Comparison of ENCODE assay signal across 8 cellular contexts in genomic region chr1:161046574-161047167, GRCh38. TPM values are rescaled to one million over a fixed set of nuclear protein-coding genes. Genes with fewer than 3 reads are reported as not detected.
A peak's percentile ranks its signal among the peaks of the same experiment; 100 is the strongest.
DNase-seq lines count a peak whose midpoint lies in the region; ATAC-seq and TF ChIP-seq lines count a peak whose summit lies in the region.

No MANE protein-coding gene starts in this region.

- no peaks in the 10 kb centered on the region for H3K27me3 ChIP-seq in testis

- H3K4me1 Mint-ChIP-seq in activated CD4-positive, alpha-beta T cell treated with anti-CD3 and anti-CD28 coated beads, Interleukin-2, amount 10 ng/mL, durations not matched to agents 7 days and 5 days: peaks cover 45% of the 10 kb centered on the region
- H3K4me1 Mint-ChIP-seq in activated B cell treated with CpG ODN at 0.5 μM for 24 hours: peaks cover 61% of the 10 kb centered on the region

- peak overlapping the region; percentile 79 for H3K4me3 Mint-ChIP-seq in activated CD4-positive, alpha-beta T cell treated with anti-CD3 and anti-CD28 coated beads, Interleukin-2, amount 10 ng/mL, durations not matched to agents 7 days and 5 days
- peak overlapping the region; percentile 95 for H3K4me3 Mint-ChIP-seq in activated B cell treated with CpG ODN at 0.5 μM for 24 hours

- CTCF ChIA-PET in activated CD4-positive, alpha-beta T cell treated with anti-CD3 and anti-CD28 coated beads, Interleukin-2, amount 10 ng/mL, durations not matched to agents 7 days and 5 days (lab: Charles Lee): interaction anchor here (0.9 to 4.9 kb wide), 10 partner anchors 8 to 109 kb away, joined by 3 to 50 read pairs (median 4); partner anchors contain the start of genes ARHGAP30, F11R, KLHDC9 and TSTD1
- CTCF ChIA-PET in activated B cell treated with CpG ODN at 0.5 μM for 24 hours (lab: Charles Lee): interaction anchor here (0.5 to 4.5 kb wide), 4 partner anchors 12 to 51 kb away, joined by 3 to 37 read pairs (median 17); partner anchors contain the start of genes ARHGAP30 and KLHDC9

- no peaks in the 10 kb centered on the region for H3K9me3 ChIP-seq in iPS-18c (ENCODE audit: control insufficient read depth, insufficient read depth, low read length)
- H3K9me3 ChIP-seq in testis: no peaks in the 10 kb centered on the region

- intact Hi-C loops in activated B cell treated with CpG ODN at 0.5 μM for 24 hours (cut with micrococcal nuclease): loop anchor here (1.0 to 10.0 kb wide), 5 partner anchors 8 to 784 kb away; partner anchors contain the start of genes DCAF8 and TSTD1
- intact Hi-C loops in testis (cut with DNase I; ENCODE audit: low total_unique reads): no loop called here

- H3K27ac ChIP-seq in testis: peak overlapping the region; percentile 91 to 92

- H3K4me1 ChIP-seq in testis: peaks cover 8% of the 10 kb centered on the region

- no peaks in the 10 kb centered on the region for H3K9me3 Mint-ChIP-seq in activated CD4-positive, alpha-beta T cell treated with anti-CD3 and anti-CD28 coated beads, Interleukin-2, amount 10 ng/mL, durations not matched to agents 7 days and 5 days
- H3K9me3 Mint-ChIP-seq in activated B cell treated with CpG ODN at 0.5 μM for 24 hours: no peaks in the 10 kb centered on the region

- peaks cover 67% of the 10 kb centered on the region for H3K36me3 Mint-ChIP-seq in activated CD4-positive, alpha-beta T cell treated with anti-CD3 and anti-CD28 coated beads, Interleukin-2, amount 10 ng/mL, durations not matched to agents 7 days and 5 days (ENCODE audit: low read depth)
- H3K36me3 Mint-ChIP-seq in activated B cell treated with CpG ODN at 0.5 μM for 24 hours (ENCODE audit: low read depth): peaks cover 84% of the 10 kb centered on the region

- POLR2A ChIA-PET in activated CD4-positive, alpha-beta T cell treated with anti-CD3 and anti-CD28 coated beads, Interleukin-2, amount 10 ng/mL, durations not matched to agents 7 days and 5 days (lab: Charles Lee): interaction anchor here (0.8 to 2.0 kb wide), 4 partner anchors 15 to 269 kb away, joined by 3 to 8 read pairs (median 4); partner anchors contain the start of gene F11R
- POLR2A ChIA-PET in activated B cell treated with CpG ODN at 0.5 μM for 24 hours (lab: Charles Lee): interaction anchor here (0.6 to 5.9 kb wide), 26 partner anchors 8 to 659 kb away, joined by 3 to 285 read pairs (median 8); partner anchors contain the start of genes ARHGAP30, CD48, DEDD and F11R

- DNase-seq in activated CD4-positive, alpha-beta T cell treated with anti-CD3 and anti-CD28 coated beads, Interleukin-2, amount 10 ng/mL, durations not matched to agents 7 days and 5 days: no peak
- no peak for DNase-seq in activated CD4-positive, alpha-beta T cell treated with anti-CD3 and anti-CD28 coated beads for 1 hour
- no peak for DNase-seq in activated B cell treated with CpG ODN at 0.5 μM for 24 hours
- DNase-seq in testis: no peak
- no peak for DNase-seq in NCI-H1105 treated with DMSO at 0.1 percent for 48 hours (lab: John Stamatoyannopoulos, UW)
- DNase-seq in NK-92 (lab: John Stamatoyannopoulos, UW; ENCODE audit: unreplicated experiment): no peak

- no peaks in the 10 kb centered on the region for H3K27me3 Mint-ChIP-seq in activated CD4-positive, alpha-beta T cell treated with anti-CD3 and anti-CD28 coated beads, Interleukin-2, amount 10 ng/mL, durations not matched to agents 7 days and 5 days
- no peaks in the 10 kb centered on the region for H3K27me3 Mint-ChIP-seq in activated B cell treated with CpG ODN at 0.5 μM for 24 hours

- H3K27ac Mint-ChIP-seq in activated CD4-positive, alpha-beta T cell treated with anti-CD3 and anti-CD28 coated beads, Interleukin-2, amount 10 ng/mL, durations not matched to agents 7 days and 5 days: peak overlapping the region; percentile 97
- peak overlapping the region; percentile 100 for H3K27ac Mint-ChIP-seq in activated B cell treated with CpG ODN at 0.5 μM for 24 hours

- peak; percentile 34 for ATAC-seq in HG03095 (IDR thresholded peaks at IDR 0.05; ENCODE audit: unreplicated experiment)
- peak; percentile 32 for ATAC-seq in activated B cell treated with CpG ODN at 0.5 μM for 24 hours (ENCODE audit: low read depth)

- no peaks in the 10 kb centered on the region for H3K36me3 ChIP-seq in testis (ENCODE audit: low read depth, missing control alignments)

- WGBS in testis, 2 donors: 37 to 74% methylated on average over 1 of the region's 1 CpG

- H3K4me3 ChIP-seq in iPS-18c (ENCODE audit: insufficient read depth, low read depth, low read length): peak overlapping the region; percentile 57; the same call in 1 of the 2 replicates
- peak overlapping the region; percentile 77 to 98 for H3K4me3 ChIP-seq in testis

- TF ChIP-seq POLR2A in testis (IDR thresholded peaks at IDR 0.05): no peak

- no peak for TF ChIP-seq CTCF in activated B cell treated with CpG ODN at 0.5 μM for 24 hours (IDR thresholded peaks at IDR 0.05)
- no peak for TF ChIP-seq CTCF in testis (IDR thresholded peaks at IDR 0.05)

RNA-seq across cellular contexts. Expression of gene USF1, which starts 0.9 kb away (rescaled TPM):
- total RNA-seq in activated CD4-positive, alpha-beta T cell treated with anti-CD3 and anti-CD28 coated beads, Interleukin-2, amount 10 ng/mL, durations not matched to agents 7 days and 5 days: 10 to 100 TPM; 78.0 to 81.2 TPM
- total RNA-seq in activated B cell treated with CpG ODN at 0.5 μM for 24 hours (134 and 143 TPM in 2 replicates), testis (10 to 100 TPM; 50.8 to 61.9 TPM)
- 38.8 TPM for polyA plus RNA-seq in testis (ENCODE audit: insufficient read depth, low read depth, low replicate concordance)

RNA-seq across cellular contexts. Expression of gene TSTD1, which starts 7.9 kb away (rescaled TPM):
- 10 to 100 TPM; 33.5 to 43.6 TPM for total RNA-seq in activated CD4-positive, alpha-beta T cell treated with anti-CD3 and anti-CD28 coated beads, Interleukin-2, amount 10 ng/mL, durations not matched to agents 7 days and 5 days
- 69.8 and 70.2 TPM in 2 replicates for total RNA-seq in activated B cell treated with CpG ODN at 0.5 μM for 24 hours
- total RNA-seq in testis: 100 to 1,000 TPM; 100 to 103 TPM
- polyA plus RNA-seq in testis (ENCODE audit: insufficient read depth, low read depth, low replicate concordance): 52.2 TPM

RNA-seq across cellular contexts. Expression of gene ARHGAP30, which starts 23.0 kb away (rescaled TPM):
- 100 to 1,000 TPM; 244 to 304 TPM for total RNA-seq in activated CD4-positive, alpha-beta T cell treated with anti-CD3 and anti-CD28 coated beads, Interleukin-2, amount 10 ng/mL, durations not matched to agents 7 days and 5 days
- total RNA-seq in activated B cell treated with CpG ODN at 0.5 μM for 24 hours: 154 and 158 TPM in 2 replicates
- 1 to 10 TPM in 1 of 2 donors, under 1 TPM in 1; 0.79 to 1.6 TPM for total RNA-seq in testis
- polyA plus RNA-seq in testis (ENCODE audit: insufficient read depth, low read depth, low replicate concordance): 5.4 TPM

RNA-seq across cellular contexts. Expression of gene F11R, which starts 25.7 kb away (rescaled TPM):
- 10 to 100 TPM; 14.1 to 15.6 TPM for total RNA-seq in activated CD4-positive, alpha-beta T cell treated with anti-CD3 and anti-CD28 coated beads, Interleukin-2, amount 10 ng/mL, durations not matched to agents 7 days and 5 days
- total RNA-seq in activated B cell treated with CpG ODN at 0.5 μM for 24 hours (11.1 and 11.6 TPM in 2 replicates), testis (10 to 100 TPM; 34.5 to 38.3 TPM)
- 54.0 TPM for polyA plus RNA-seq in testis (ENCODE audit: insufficient read depth, low read depth, low replicate concordance)

RNA-seq across cellular contexts. Expression of gene NECTIN4, which starts 42.7 kb away (rescaled TPM):
- under 1 TPM in 1 of 2 experiments, not detected in 1; 0.15 TPM for total RNA-seq in activated CD4-positive, alpha-beta T cell treated with anti-CD3 and anti-CD28 coated beads, Interleukin-2, amount 10 ng/mL, durations not matched to agents 7 days and 5 days
- total RNA-seq in activated B cell treated with CpG ODN at 0.5 μM for 24 hours (not detected in 2 replicates), testis (1 to 10 TPM in 1 of 2 donors, under 1 TPM in 1; 0.63 to 1.2 TPM)
- 1.3 TPM for polyA plus RNA-seq in testis (ENCODE audit: insufficient read depth, low read depth, low replicate concordance)

Comparison
In these comparisons a context has a peak if more than half of its experiments do, and no peak if none do; other contexts are left out.
1. RNA of gene ARHGAP30, which starts 23.0 kb away (total RNA-seq): 244 to 304 TPM in activated CD4-positive, alpha-beta T cell treated with anti-CD3 and anti-CD28 coated beads, Interleukin-2, amount 10 ng/mL, durations not matched to agents 7 days and 5 days and 154 to 158 TPM in activated B cell treated with CpG ODN at 0.5 μM for 24 hours; 0.79 to 1.6 TPM in testis; every median in the first group is over 10 times any median in the second.